Comparison of ENCODE assay signal across 1 cellular context in genomic region chr16:69181-69580, GRCh38.
TF ChIP-seq lines count a peak whose summit lies in the region.

No MANE protein-coding gene starts in this region.

TF ChIP-seq in WTC11, 78 proteins besides CTCF, POLR2A, EP300 and RAD21:
- no peak for TF ChIP-seq ZNF425 (CRISPR knock-in tag; conservative IDR thresholded peaks at IDR 0.05)
- TF ChIP-seq, protein P1, sequence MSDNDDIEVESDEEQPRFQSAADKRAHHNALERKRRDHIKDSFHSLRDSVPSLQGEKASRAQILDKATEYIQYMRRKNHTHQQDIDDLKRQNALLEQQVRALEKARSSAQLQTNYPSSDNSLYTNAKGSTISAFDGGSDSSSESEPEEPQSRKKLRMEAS (CRISPR knock-in tag; IDR thresholded peaks at IDR 0.05), result no peak
- TF ChIP-seq OVOL2 (CRISPR knock-in tag; IDR thresholded peaks at IDR 0.05; ENCODE audit: borderline replicate concordance), result no peak
- no peak for TF ChIP-seq ZNF671 (CRISPR knock-in tag; IDR thresholded peaks at IDR 0.05)
- no peak for TF ChIP-seq NFE2L1 (CRISPR knock-in tag; IDR thresholded peaks at IDR 0.05)
- TF ChIP-seq ZNF532 (CRISPR knock-in tag; IDR thresholded peaks at IDR 0.05; ENCODE audit: borderline replicate concordance), result no peak
- TF ChIP-seq FOXK1 (CRISPR knock-in tag; IDR thresholded peaks at IDR 0.05), result no peak
- TF ChIP-seq, protein P2, sequence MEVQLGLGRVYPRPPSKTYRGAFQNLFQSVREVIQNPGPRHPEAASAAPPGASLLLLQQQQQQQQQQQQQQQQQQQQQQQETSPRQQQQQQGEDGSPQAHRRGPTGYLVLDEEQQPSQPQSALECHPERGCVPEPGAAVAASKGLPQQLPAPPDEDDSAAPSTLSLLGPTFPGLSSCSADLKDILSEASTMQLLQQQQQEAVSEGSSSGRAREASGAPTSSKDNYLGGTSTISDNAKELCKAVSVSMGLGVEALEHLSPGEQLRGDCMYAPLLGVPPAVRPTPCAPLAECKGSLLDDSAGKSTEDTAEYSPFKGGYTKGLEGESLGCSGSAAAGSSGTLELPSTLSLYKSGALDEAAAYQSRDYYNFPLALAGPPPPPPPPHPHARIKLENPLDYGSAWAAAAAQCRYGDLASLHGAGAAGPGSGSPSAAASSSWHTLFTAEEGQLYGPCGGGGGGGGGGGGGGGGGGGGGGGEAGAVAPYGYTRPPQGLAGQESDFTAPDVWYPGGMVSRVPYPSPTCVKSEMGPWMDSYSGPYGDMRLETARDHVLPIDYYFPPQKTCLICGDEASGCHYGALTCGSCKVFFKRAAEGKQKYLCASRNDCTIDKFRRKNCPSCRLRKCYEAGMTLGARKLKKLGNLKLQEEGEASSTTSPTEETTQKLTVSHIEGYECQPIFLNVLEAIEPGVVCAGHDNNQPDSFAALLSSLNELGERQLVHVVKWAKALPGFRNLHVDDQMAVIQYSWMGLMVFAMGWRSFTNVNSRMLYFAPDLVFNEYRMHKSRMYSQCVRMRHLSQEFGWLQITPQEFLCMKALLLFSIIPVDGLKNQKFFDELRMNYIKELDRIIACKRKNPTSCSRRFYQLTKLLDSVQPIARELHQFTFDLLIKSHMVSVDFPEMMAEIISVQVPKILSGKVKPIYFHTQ (CRISPR knock-in tag; IDR thresholded peaks at IDR 0.05), result no peak
- TF ChIP-seq TCF7 (CRISPR knock-in tag; IDR thresholded peaks at IDR 0.05; ENCODE audit: low read depth), result no peak
- TF ChIP-seq SMAD3 (CRISPR knock-in tag; IDR thresholded peaks at IDR 0.05; ENCODE audit: borderline replicate concordance), result no peak
- TF ChIP-seq TP53 (CRISPR knock-in tag; IDR thresholded peaks at IDR 0.05), result no peak
- no peak for TF ChIP-seq TEAD4 (CRISPR knock-in tag; IDR thresholded peaks at IDR 0.05)
- no peak for TF ChIP-seq ZMAT4 (CRISPR knock-in tag; IDR thresholded peaks at IDR 0.05)
- no peak for TF ChIP-seq IRF2 (CRISPR knock-in tag; IDR thresholded peaks at IDR 0.05; ENCODE audit: borderline replicate concordance, low read depth)
- TF ChIP-seq CREB1 (CRISPR knock-in tag; IDR thresholded peaks at IDR 0.05), result no peak
- TF ChIP-seq RELA (CRISPR knock-in tag; IDR thresholded peaks at IDR 0.05; ENCODE audit: borderline replicate concordance), result no peak
- no peak for TF ChIP-seq ZBTB21 (CRISPR knock-in tag; IDR thresholded peaks at IDR 0.05; ENCODE audit: borderline replicate concordance)
- TF ChIP-seq NR2C2 (CRISPR knock-in tag; IDR thresholded peaks at IDR 0.05), result no peak
- no peak for TF ChIP-seq MYBL2 (CRISPR knock-in tag; IDR thresholded peaks at IDR 0.05)
- no peak for TF ChIP-seq SOX15 (CRISPR knock-in tag; IDR thresholded peaks at IDR 0.05)
